19 cellular contexts compared by ENCODE assay signal in the genomic region with DNA sequence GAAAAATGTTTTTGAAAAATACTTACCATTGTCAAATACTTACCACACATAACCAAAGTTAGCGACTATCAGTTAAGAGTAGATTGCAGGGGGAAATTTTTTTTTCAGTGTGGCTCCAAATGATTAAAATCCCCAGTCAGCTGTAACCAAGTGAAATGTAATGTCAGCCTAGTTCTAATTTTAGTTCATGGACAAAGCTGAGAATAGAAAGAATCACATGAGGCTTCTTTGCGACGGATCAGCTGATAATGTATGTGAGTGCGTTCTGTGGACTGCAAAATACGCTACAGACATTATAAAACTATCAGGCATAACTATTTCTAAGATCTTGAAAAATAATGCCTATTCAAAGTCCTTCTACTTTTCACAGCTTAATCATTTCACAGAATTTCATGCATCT. TPM values are rescaled to one million over a fixed set of nuclear protein-coding genes. Genes with fewer than 3 reads are reported as not detected.
"Had no signal": no experiment of that assay in that cellular context is flagged by ENCODE, and none has a peak within 500 bp of the region (broad histone marks: within the 10 kb centered on the region; RNA-seq: fewer than 3 reads in every experiment).

A gene (minus strand): TSS at position 165 of the 400 bp plus-strand sequence. CDS start 9,740 bp downstream, outside the sequence.

- H3K4me1 ChIP-seq: ascending aorta, gastroesophageal sphincter had no signal

- ATAC-seq: activated T-cell treated with anti-CD3 and anti-CD28 coated beads, Interleukin-2, amount 50 U/mL, for 4 hours; gastroesophageal sphincter; naive thymus-derived CD4-positive, alpha-beta T cell; stimulated activated naive CD8-positive, alpha-beta T cell treated with anti-CD3 and anti-CD28 coated beads, Interleukin-15, amount 100 ng/mL, for 72 hours had no signal

- H3K9me3 ChIP-seq: ascending aorta, gastroesophageal sphincter, neutrophil, thoracic aorta had no signal

- H3K36me3 ChIP-seq: ascending aorta, gastroesophageal sphincter, neutrophil, thoracic aorta had no signal

- DNase-seq: activated CD4-positive, alpha-beta T cell treated with anti-CD3 and anti-CD28 coated beads, Interleukin-2, amount 50 U/mL, for 4 hours; activated CD4-positive, CD25-positive, alpha-beta regulatory T cell treated with anti-CD3 and anti-CD28 coated beads, Interleukin-2, amount 50 U/mL, for 72 hours; activated gamma-delta T cell treated with Interleukin-2 at 50 U/mL for 16 hours; activated T-cell treated with anti-CD3 and anti-CD28 coated beads, Interleukin-2, amount 50 U/mL, for 4 hours; caudate nucleus; effector CD4-positive, alpha-beta T cell; hippocampal formation; midbrain; naive thymus-derived CD4-positive, alpha-beta T cell; stimulated activated CD4-positive, alpha-beta T cell treated with anti-CD3 and anti-CD28 coated beads, Interleukin-15, amount 100 ng/mL, for 24 hours; stimulated activated CD4-positive, alpha-beta T cell treated with anti-CD3 and anti-CD28 coated beads, Interleukin-4, amount 100 ng/mL, for 4 hours; stimulated activated naive CD8-positive, alpha-beta T cell treated with anti-CD3 and anti-CD28 coated beads, Interleukin-15, amount 100 ng/mL, for 72 hours; SW 1271 had no signal

- H3K27me3 ChIP-seq: ascending aorta, gastroesophageal sphincter, neutrophil had no signal

- H3K4me3 ChIP-seq: ascending aorta, coronary artery, gastroesophageal sphincter, lung, thoracic aorta had no signal

- H3K27ac ChIP-seq: ascending aorta, coronary artery, gastroesophageal sphincter, neutrophil, thoracic aorta had no signal

RNA-seq across cellular contexts. Expression of the gene that starts here (rescaled TPM):
- total RNA-seq: ascending aorta had no signal
- polyA plus RNA-seq: naive thymus-derived CD4-positive, alpha-beta T cell had no signal
